Comparison of ENCODE assay signal across 8 cellular contexts in genomic region chr18:23970161-23971153, GRCh38. TPM values are rescaled to one million over a fixed set of nuclear protein-coding genes. Genes with fewer than 3 reads are reported as not detected.
DNase-seq lines count a peak whose midpoint lies in the region; ATAC-seq and TF ChIP-seq lines count a peak whose summit lies in the region.

No MANE protein-coding gene starts in this region.

- DNase-seq in NCI-H2171 treated with DMSO at 0.1 percent for 48 hours (lab: John Stamatoyannopoulos, UW) = peak; percentile 10
- DNase-seq in NCI-H2171 (lab: John Stamatoyannopoulos, UW) = no peak
- DNase-seq in activated CD4-positive, alpha-beta T cell treated with anti-CD3 and anti-CD28 coated beads, Interleukin-2, amount 50 U/mL, for 1 hour = peak; percentile 62
- peak; percentile 60 to 64 (median 62) for DNase-seq in effector memory CD4-positive, alpha-beta T cell
- peak; percentile 67 for DNase-seq in stimulated activated naive CD8-positive, alpha-beta T cell treated with anti-CD3 and anti-CD28 coated beads, Interleukin-15, Interleukin-2, amounts not matched to agents 100 U/mL and 50 U/mL, for 24 hours
- DNase-seq in RKO (ENCODE audit: low spot score) = no peak
- no peak for DNase-seq in vagina (ENCODE audit: extremely low spot score in 2 of 2)

- ATAC-seq in stimulated activated naive CD8-positive, alpha-beta T cell treated with anti-CD3 and anti-CD28 coated beads, Interleukin-15, Interleukin-2, amounts not matched to agents 100 U/mL and 50 U/mL, for 24 hours = peak; percentile 79
- ATAC-seq in HG03025 (IDR thresholded peaks at IDR 0.05; ENCODE audit: low FRiP score, unreplicated experiment) = no peak

- no peaks in the 10 kb centered on the region for H3K9me3 ChIP-seq in effector memory CD4-positive, alpha-beta T cell (ENCODE audit: control insufficient read depth, low read length)
- H3K9me3 ChIP-seq in vagina = no peaks in the 10 kb centered on the region

- no peak for TF ChIP-seq CTCF in vagina (IDR thresholded peaks at IDR 0.05)

- intact Hi-C loops in vagina (cut with DNase I) = no loop called here

- no peak overlapping the region for H3K4me3 ChIP-seq in effector memory CD4-positive, alpha-beta T cell (ENCODE audit: insufficient read depth, low read depth, low read length, poor library complexity, severe bottlenecking)
- H3K4me3 ChIP-seq in vagina = no peak overlapping the region

- H3K36me3 ChIP-seq in effector memory CD4-positive, alpha-beta T cell (ENCODE audit: control insufficient read depth, insufficient read depth, low read length) = no peaks in the 10 kb centered on the region
- H3K36me3 ChIP-seq in vagina = no peaks in the 10 kb centered on the region

- no peak for TF ChIP-seq POLR2A in vagina (IDR thresholded peaks at IDR 0.05)

- no peaks in the 10 kb centered on the region for H3K27me3 ChIP-seq in effector memory CD4-positive, alpha-beta T cell (replicated peaks; ENCODE audit: control insufficient read depth, insufficient read depth, low read length, poor library complexity, severe bottlenecking)
- H3K27me3 ChIP-seq in vagina = no peaks in the 10 kb centered on the region

- peaks cover 59% of the 10 kb centered on the region for H3K4me1 ChIP-seq in effector memory CD4-positive, alpha-beta T cell (ENCODE audit: control insufficient read depth, insufficient read depth, low read length, poor library complexity, severe bottlenecking)
- H3K4me1 ChIP-seq in vagina = peaks cover 4% of the 10 kb centered on the region

- peak overlapping the region; percentile 70 for H3K27ac ChIP-seq in effector memory CD4-positive, alpha-beta T cell (ENCODE audit: insufficient read depth, low read length, poor library complexity, severe bottlenecking)
- no peak overlapping the region for H3K27ac ChIP-seq in vagina

RNA-seq across cellular contexts. Expression of gene TTC39C, which starts 44.1 kb away (rescaled TPM):
- 42.5 TPM for total RNA-seq in vagina

Comparison
In these comparisons a context has a peak if more than half of its experiments do, and no peak if none do; other contexts are left out.
1. DNase-seq: peak in NCI-H2171 treated with DMSO at 0.1 percent for 48 hours (single experiment), activated CD4-positive, alpha-beta T cell treated with anti-CD3 and anti-CD28 coated beads, Interleukin-2, amount 50 U/mL, for 1 hour (single experiment), effector memory CD4-positive, alpha-beta T cell (3 of 3) and stimulated activated naive CD8-positive, alpha-beta T cell treated with anti-CD3 and anti-CD28 coated beads, Interleukin-15, Interleukin-2, amounts not matched to agents 100 U/mL and 50 U/mL, for 24 hours (single experiment); none in NCI-H2171 (single experiment), RKO (single experiment) and vagina (0 of 2).